ENCODE assay signal across 8 cellular contexts in the genomic region with DNA sequence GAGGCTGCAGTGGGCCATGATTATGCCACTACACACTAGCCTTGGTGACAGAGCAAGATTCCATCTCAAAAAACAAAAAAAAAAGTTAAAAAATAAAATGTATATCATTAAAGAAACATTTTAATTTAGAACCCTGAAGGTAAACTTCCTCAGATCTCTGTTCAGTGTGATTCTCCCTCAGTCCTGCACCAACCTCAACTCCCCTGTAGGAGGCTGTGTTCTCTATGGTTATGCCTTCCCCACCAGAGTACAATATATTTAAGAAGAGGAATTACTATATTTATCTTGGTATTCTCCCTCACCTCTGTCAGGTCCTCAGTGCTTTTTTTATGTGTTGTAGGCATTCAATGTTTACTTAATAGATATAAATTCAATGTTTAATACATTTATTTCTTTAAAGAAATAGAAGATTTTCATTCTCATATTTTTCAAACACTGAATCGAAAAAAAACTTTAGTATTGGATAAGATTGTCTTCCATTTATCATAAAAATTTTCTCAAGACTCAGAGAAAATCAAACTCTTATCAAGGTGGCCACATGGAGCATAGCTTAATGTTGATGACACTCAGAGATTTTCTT. TPM values are rescaled to one million over a fixed set of nuclear protein-coding genes. Genes with fewer than 3 reads are reported as not detected.
DNase-seq lines count a peak whose midpoint lies in the region; ATAC-seq and TF ChIP-seq lines count a peak whose summit lies in the region.

No MANE protein-coding gene starts in this region.

- peak; percentile 49 to 68 (median 53); a peak in 5 of 6 replicates for TF ChIP-seq CTCF in HCT116 (IDR thresholded peaks at IDR 0.05 in 2 of 3, conservative IDR thresholded peaks at IDR 0.05 in 1 of 3; ENCODE audit: borderline replicate concordance in 1 of 3, insufficient read depth in 1 of 3, low read depth in 2 of 3, low read length in 2 of 3)

- H3K4me3 ChIP-seq in HCT116 (replicated peaks in 1 of 2; ENCODE audit: low read depth in 1 of 2, low read length in 2 of 2) = no peak overlapping the region

- POLR2A ChIA-PET in HCT116 (lab: Charles Lee) = no interaction called here

- intact Hi-C loops in HCT116 (cut with micrococcal nuclease) = loop anchor here (10.0 kb wide), 2 partner anchors 115 to 475 kb away; a partner anchor contains a TSS

- H3K27ac Mint-ChIP-seq in stimulated activated naive CD8-positive, alpha-beta T cell treated with anti-CD3 and anti-CD28 coated beads, Interleukin-15, amount 100 ng/mL, for 72 hours = no peak overlapping the region

- RAD21 ChIA-PET in HCT116 (lab: Charles Lee; ENCODE audit: low non-redundant PET in 1 of 2, low total read pairs in 2 of 2, uncharacterized antibody in 2 of 2, unreplicated experiment in 2 of 2) = no interaction called here

- CTCF ChIA-PET in HCT116 (lab: Charles Lee) = interaction anchor here (1.2 kb wide), 2 partner anchors 9 to 243 kb away, joined by 3 read pairs; no protein-coding TSS in a partner anchor

- no TSS peak for BruUV-seq in HCT116 (replicated peaks; lab: Mats Ljungman, UMichigan)

- DNase-seq in activated CD8-positive, alpha-beta memory T cell treated with anti-CD3 and anti-CD28 coated beads, Interleukin-2, amount 50 U/mL, for 1 hour (ENCODE audit: extremely low read depth) = peak; percentile 13
- no peak for DNase-seq in activated CD8-positive, alpha-beta memory T cell treated with anti-CD3 and anti-CD28 coated beads for 24 hours
- DNase-seq in HCT116 (ENCODE audit: low read depth, low spot score) (peak; percentile 18), NCI-H146 (lab: John Stamatoyannopoulos, UW) (peak; percentile 29), glomerular visceral epithelial cell (ENCODE audit: extremely low spot score) (peak; percentile 4)
- DNase-seq in activated T-cell treated with anti-CD3 and anti-CD28 coated beads, Interleukin-2, amount 50 U/mL, for 1 hour = peak; percentile 31
- DNase-seq in stimulated activated naive CD8-positive, alpha-beta T cell treated with anti-CD3 and anti-CD28 coated beads, Interleukin-15, amount 100 ng/mL, for 72 hours = peak in 1 of 2 donors; percentile 41

- peak; percentile 69 for TF ChIP-seq RAD21 in HCT116 (IDR thresholded peaks at IDR 0.05; ENCODE audit: low read depth)

- peaks cover 3 to 25% of the 10 kb centered on the region in 2 experiments; a peak in 3 of 4 replicates for H3K4me1 ChIP-seq in HCT116 (ENCODE audit: control insufficient read depth in 1 of 2, insufficient read depth in 2 of 2, low read length in 2 of 2)

- no peak overlapping the region for H3K4me2 ChIP-seq in HCT116 (ENCODE audit: low read length)

- H3K9me2 ChIP-seq in HCT116 (ENCODE audit: insufficient read depth) = no peaks in the 10 kb centered on the region

- no peaks in the 10 kb centered on the region for H3K36me3 ChIP-seq in HCT116 (ENCODE audit: control insufficient read depth in 1 of 2, insufficient read depth in 2 of 2, low read length in 2 of 2)

- H3K9me3 ChIP-seq in HCT116 (ENCODE audit: control insufficient read depth in 1 of 2, insufficient read depth in 1 of 2, low read depth in 1 of 2, low read length in 2 of 2) = no peaks in the 10 kb centered on the region

- peaks cover 7 to 8% of the 10 kb centered on the region in 2 donors for H3K9me3 Mint-ChIP-seq in stimulated activated naive CD8-positive, alpha-beta T cell treated with anti-CD3 and anti-CD28 coated beads, Interleukin-15, amount 100 ng/mL, for 72 hours

- H3K27ac ChIP-seq in HCT116 (ENCODE audit: low read depth, low read length) = no peak overlapping the region

- no peaks in the 10 kb centered on the region for H3K27me3 Mint-ChIP-seq in stimulated activated naive CD8-positive, alpha-beta T cell treated with anti-CD3 and anti-CD28 coated beads, Interleukin-15, amount 100 ng/mL, for 72 hours

- no peaks in the 10 kb centered on the region for H4K20me1 ChIP-seq in HCT116 (ENCODE audit: insufficient read depth)

- no peak overlapping the region for H3K9ac ChIP-seq in HCT116 (ENCODE audit: low read length)

- no peak for TF ChIP-seq POLR2A in HCT116 (IDR thresholded peaks at IDR 0.05; ENCODE audit: borderline replicate concordance, extremely low read depth, insufficient read depth, insufficient read length)

- no peak overlapping the region for H3K4me3 Mint-ChIP-seq in stimulated activated naive CD8-positive, alpha-beta T cell treated with anti-CD3 and anti-CD28 coated beads, Interleukin-15, amount 100 ng/mL, for 72 hours

- ATAC-seq in HCT116 = 0 out of 2 replicates have a peak, but pooled peaks have one; percentile 35
- peak; percentile 47 for ATAC-seq in stimulated activated naive CD8-positive, alpha-beta T cell treated with anti-CD3 and anti-CD28 coated beads, Interleukin-15, amount 100 ng/mL, for 72 hours
- no peak for ATAC-seq in HG03196 (IDR thresholded peaks at IDR 0.05; ENCODE audit: unreplicated experiment)

- H3K79me2 ChIP-seq in HCT116 (ENCODE audit: insufficient read depth, low read length) = no peaks in the 10 kb centered on the region; the same call in 1 of the 2 replicates

- H3K4me1 Mint-ChIP-seq in stimulated activated naive CD8-positive, alpha-beta T cell treated with anti-CD3 and anti-CD28 coated beads, Interleukin-15, amount 100 ng/mL, for 72 hours = peaks cover 30% of the 10 kb centered on the region

- no peaks in the 10 kb centered on the region for H3K27me3 ChIP-seq in HCT116 (ENCODE audit: insufficient read depth, low read length)

- H2AFZ ChIP-seq in HCT116 (ENCODE audit: low read depth, low read length, poor library complexity, severe bottlenecking) = no peak overlapping the region

TF ChIP-seq in HCT116, 20 proteins besides CTCF, POLR2A, EP300 and RAD21:
- no peak for TF ChIP-seq EZH2 (IDR thresholded peaks at IDR 0.05)
- TF ChIP-seq SRF (IDR thresholded peaks at IDR 0.05; ENCODE audit: low read depth) = no peak
- TF ChIP-seq, protein P1, sequence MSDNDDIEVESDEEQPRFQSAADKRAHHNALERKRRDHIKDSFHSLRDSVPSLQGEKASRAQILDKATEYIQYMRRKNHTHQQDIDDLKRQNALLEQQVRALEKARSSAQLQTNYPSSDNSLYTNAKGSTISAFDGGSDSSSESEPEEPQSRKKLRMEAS (IDR thresholded peaks at IDR 0.05) = no peak
- TF ChIP-seq EZH2phosphoT487 (IDR thresholded peaks at IDR 0.05; ENCODE audit: borderline replicate concordance) = no peak
- TF ChIP-seq, protein P2, sequence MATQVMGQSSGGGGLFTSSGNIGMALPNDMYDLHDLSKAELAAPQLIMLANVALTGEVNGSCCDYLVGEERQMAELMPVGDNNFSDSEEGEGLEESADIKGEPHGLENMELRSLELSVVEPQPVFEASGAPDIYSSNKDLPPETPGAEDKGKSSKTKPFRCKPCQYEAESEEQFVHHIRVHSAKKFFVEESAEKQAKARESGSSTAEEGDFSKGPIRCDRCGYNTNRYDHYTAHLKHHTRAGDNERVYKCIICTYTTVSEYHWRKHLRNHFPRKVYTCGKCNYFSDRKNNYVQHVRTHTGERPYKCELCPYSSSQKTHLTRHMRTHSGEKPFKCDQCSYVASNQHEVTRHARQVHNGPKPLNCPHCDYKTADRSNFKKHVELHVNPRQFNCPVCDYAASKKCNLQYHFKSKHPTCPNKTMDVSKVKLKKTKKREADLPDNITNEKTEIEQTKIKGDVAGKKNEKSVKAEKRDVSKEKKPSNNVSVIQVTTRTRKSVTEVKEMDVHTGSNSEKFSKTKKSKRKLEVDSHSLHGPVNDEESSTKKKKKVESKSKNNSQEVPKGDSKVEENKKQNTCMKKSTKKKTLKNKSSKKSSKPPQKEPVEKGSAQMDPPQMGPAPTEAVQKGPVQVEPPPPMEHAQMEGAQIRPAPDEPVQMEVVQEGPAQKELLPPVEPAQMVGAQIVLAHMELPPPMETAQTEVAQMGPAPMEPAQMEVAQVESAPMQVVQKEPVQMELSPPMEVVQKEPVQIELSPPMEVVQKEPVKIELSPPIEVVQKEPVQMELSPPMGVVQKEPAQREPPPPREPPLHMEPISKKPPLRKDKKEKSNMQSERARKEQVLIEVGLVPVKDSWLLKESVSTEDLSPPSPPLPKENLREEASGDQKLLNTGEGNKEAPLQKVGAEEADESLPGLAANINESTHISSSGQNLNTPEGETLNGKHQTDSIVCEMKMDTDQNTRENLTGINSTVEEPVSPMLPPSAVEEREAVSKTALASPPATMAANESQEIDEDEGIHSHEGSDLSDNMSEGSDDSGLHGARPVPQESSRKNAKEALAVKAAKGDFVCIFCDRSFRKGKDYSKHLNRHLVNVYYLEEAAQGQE (IDR thresholded peaks at IDR 0.05; ENCODE audit: low read depth) = no peak
- TF ChIP-seq YY1 (IDR thresholded peaks at IDR 0.05; ENCODE audit: extremely low read depth, insufficient replicate concordance, low read depth, low read length) = no peak
- no peak for TF ChIP-seq SP1 (IDR thresholded peaks at IDR 0.05; ENCODE audit: low read depth)
- TF ChIP-seq EGR1 (IDR thresholded peaks at IDR 0.05; ENCODE audit: low read depth) = no peak
- TF ChIP-seq JUND (IDR thresholded peaks at IDR 0.05) = no peak
- no peak for TF ChIP-seq ELF1 (IDR thresholded peaks at IDR 0.05; ENCODE audit: borderline replicate concordance, low read depth)
- TF ChIP-seq, protein P3, sequence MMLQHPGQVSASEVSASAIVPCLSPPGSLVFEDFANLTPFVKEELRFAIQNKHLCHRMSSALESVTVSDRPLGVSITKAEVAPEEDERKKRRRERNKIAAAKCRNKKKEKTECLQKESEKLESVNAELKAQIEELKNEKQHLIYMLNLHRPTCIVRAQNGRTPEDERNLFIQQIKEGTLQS (IDR thresholded peaks at IDR 0.05) = no peak
- no peak for TF ChIP-seq CEBPB (IDR thresholded peaks at IDR 0.05; ENCODE audit: low read depth)
- TF ChIP-seq TCF7L2 (IDR thresholded peaks at IDR 0.05; ENCODE audit: borderline replicate concordance, extremely low read depth, insufficient read depth, insufficient read length) = no peak
- TF ChIP-seq ZNF274 (IDR thresholded peaks at IDR 0.05; ENCODE audit: low read depth, low read length) = no peak

RNA-seq across cellular contexts. Expression of a gene that starts 4.8 kb away (rescaled TPM):
- 17.9 TPM for total RNA-seq in HCT116 (2021; ENCODE audit: unreplicated experiment)
- 4.1 and 5.3 TPM in 2 replicates for polyA plus RNA-seq in HCT116 (2012)
